ENCODE assay signal across 15 cellular contexts in genomic region chr17:82402865-82403264, GRCh38. TPM values are rescaled to one million over a fixed set of nuclear protein-coding genes. Genes with fewer than 3 reads are reported as not detected.
DNase-seq lines count a peak whose midpoint lies in the region; ATAC-seq and TF ChIP-seq lines count a peak whose summit lies in the region.
"Had no signal": no experiment of that assay in that cellular context is flagged by ENCODE, and none has a peak within 500 bp of the region (broad histone marks: within the 10 kb centered on the region; RNA-seq: fewer than 3 reads in every experiment).

No MANE protein-coding gene starts in this region.

- ATAC-seq in GM19324 (IDR thresholded peaks at IDR 0.05; ENCODE audit: low FRiP score, unreplicated experiment) (peak; percentile 71), HG02763 (IDR thresholded peaks at IDR 0.05; ENCODE audit: unreplicated experiment) (peak; percentile 68)

- H3K9me3 ChIP-seq in right atrium auricular region = no peaks in the 10 kb centered on the region
- H3K9me3 ChIP-seq: MG63 had no signal

- no peak for TF ChIP-seq CTCF in right atrium auricular region (IDR thresholded peaks at IDR 0.05)

- H3K27ac ChIP-seq in right atrium auricular region = no peak overlapping the region

- no peak overlapping the region for H3K4me3 ChIP-seq in right atrium auricular region
- H3K4me3 ChIP-seq: MG63 had no signal

- H3K27me3 ChIP-seq in right atrium auricular region = no peaks in the 10 kb centered on the region
- H3K27me3 ChIP-seq: MG63 had no signal

- peaks cover 31% of the 10 kb centered on the region for H3K36me3 ChIP-seq in right atrium auricular region

- DNase-seq in HuH-7.5 (ENCODE audit: low spot score) = peak; percentile 64
- no peak for DNase-seq in NCI-H526 treated with DMSO at 0.1 percent for 48 hours (lab: John Stamatoyannopoulos, UW)
- no peak for DNase-seq in T-helper 1 cell
- DNase-seq in stimulated activated CD4-positive, alpha-beta T cell treated with anti-CD3 and anti-CD28 coated beads, Interleukin-2, amount 100 ng/mL, for 24 hours = no peak
- no peak for DNase-seq in right atrium auricular region (ENCODE audit: low spot score)
- DNase-seq: activated CD4-positive, alpha-beta memory T cell treated with anti-CD3 and anti-CD28 coated beads, Interleukin-2, amount 10 ng/mL, durations not matched to agents 7 days and 5 days; activated naive CD4-positive, alpha-beta T cell treated with Interleukin-2 at 50 U/mL for 16 hours; CD4-positive, alpha-beta T cell; MG63; NCI-H2227 treated with DMSO at 0.1 percent for 48 hours; T1000 had no signal

- H3K4me1 ChIP-seq in right atrium auricular region = peaks cover 0 to 10% of the 10 kb centered on the region in 2 donors

RNA-seq across cellular contexts. Expression of gene HEXD, which starts 15.3 kb away (rescaled TPM):
- total RNA-seq in right atrium auricular region = 10 to 100 TPM; 11.3 to 15.6 TPM

RNA-seq across cellular contexts. Expression of gene OGFOD3, which starts 15.5 kb away (rescaled TPM):
- 10 to 100 TPM; 26.4 to 32.4 TPM for total RNA-seq in right atrium auricular region

RNA-seq across cellular contexts. Expression of gene UTS2R, which starts 31.3 kb away (rescaled TPM):
- total RNA-seq in right atrium auricular region = 10 to 100 TPM in 1 of 2 donors, under 1 TPM in 1; 0.44 to 16.9 TPM
- total RNA-seq: activated CD4-positive, alpha-beta memory T cell treated with anti-CD3 and anti-CD28 coated beads, Interleukin-2, amount 10 ng/mL, durations not matched to agents 7 days and 5 days; CD4-positive, alpha-beta T cell; kidney epithelial cell; temporal lobe had no signal

RNA-seq across cellular contexts. Expression of gene TEX19, which starts 43.8 kb away (rescaled TPM):
- total RNA-seq in right atrium auricular region = not detected
- total RNA-seq: activated CD4-positive, alpha-beta memory T cell treated with anti-CD3 and anti-CD28 coated beads, Interleukin-2, amount 10 ng/mL, durations not matched to agents 7 days and 5 days; CD4-positive, alpha-beta T cell; kidney epithelial cell; temporal lobe had no signal

RNA-seq across cellular contexts. Expression of gene CYBC1, which starts 47.7 kb away (rescaled TPM):
- 10 to 100 TPM; 14.9 to 34.9 TPM for total RNA-seq in right atrium auricular region
